10 cellular contexts compared by ENCODE assay signal in genomic region chr19:3398900-3399278, GRCh38. TPM values are rescaled to one million over a fixed set of nuclear protein-coding genes. Genes with fewer than 3 reads are reported as not detected.
DNase-seq lines count a peak whose midpoint lies in the region; ATAC-seq and TF ChIP-seq lines count a peak whose summit lies in the region.
"Had no signal": no experiment of that assay in that cellular context is flagged by ENCODE, and none has a peak within 500 bp of the region (broad histone marks: within the 10 kb centered on the region; RNA-seq: fewer than 3 reads in every experiment).

No MANE protein-coding gene starts in this region.

- BruUV-seq in HCT116 (replicated peaks; lab: Mats Ljungman, UMichigan), result no TSS peak

- peak overlapping the region; percentile 78; the same call in 1 of the 2 replicates for H3K27ac ChIP-seq in HCT116 (ENCODE audit: low read depth, low read length)
- peak overlapping the region; percentile 49 for H3K27ac ChIP-seq in epithelial cell of prostate
- peak overlapping the region; percentile 78 to 90 for H3K27ac ChIP-seq in liver (ENCODE audit: low read depth in 1 of 2, low read length in 2 of 2)
- peak overlapping the region in 19 of 21 experiments; percentile 7 to 99 (median 85) for H3K27ac ChIP-seq in skin epidermis

- H3K4me3 ChIP-seq in HCT116 (replicated peaks in 1 of 2; ENCODE audit: low read depth in 1 of 2, low read length in 2 of 2) (no peak overlapping the region), liver (ENCODE audit: low read depth in 1 of 3, low read length in 3 of 3) (no peak overlapping the region), skin epidermis (peak overlapping the region in 1 of 7 experiments; percentile 22)

- intact Hi-C loops in HCT116 (cut with micrococcal nuclease), result no loop called here

- no peak for DNase-seq in HCT116 (ENCODE audit: low read depth, low spot score)
- DNase-seq in epithelial cell of prostate (ENCODE audit: low read depth, low spot score), result no peak
- no peak for DNase-seq in NCI-H1417 treated with DMSO at 0.1 percent for 48 hours (lab: John Stamatoyannopoulos, UW)
- no peak for DNase-seq in KBM-7
- DNase-seq: ACHN; activated T-cell treated with anti-CD3 and anti-CD28 coated beads, Interleukin-2, amount 50 U/mL, for 48 hours had no signal

- RAD21 ChIA-PET in HCT116 (lab: Charles Lee; ENCODE audit: low non-redundant PET in 1 of 2, low total read pairs in 2 of 2, uncharacterized antibody in 2 of 2, unreplicated experiment in 2 of 2), result no interaction called here

- H2AFZ ChIP-seq in HCT116 (ENCODE audit: low read depth, low read length, poor library complexity, severe bottlenecking), result no peak overlapping the region

- H3K4me2 ChIP-seq in HCT116 (ENCODE audit: low read length), result no peak overlapping the region

- no peak for TF ChIP-seq POLR2A in HCT116 (IDR thresholded peaks at IDR 0.05; ENCODE audit: borderline replicate concordance, extremely low read depth, insufficient read depth, insufficient read length)

- peaks cover 99% of the 10 kb centered on the region for H3K79me2 ChIP-seq in HCT116 (ENCODE audit: insufficient read depth, low read length)

- H3K9me3 ChIP-seq in HCT116 (ENCODE audit: control insufficient read depth in 1 of 2, insufficient read depth in 1 of 2, low read depth in 1 of 2, low read length in 2 of 2) (no peaks in the 10 kb centered on the region), liver (ENCODE audit: control insufficient read depth in 4 of 4, low read length in 3 of 4) (no peaks in the 10 kb centered on the region)

- no peaks in the 10 kb centered on the region for H3K27me3 ChIP-seq in HCT116 (ENCODE audit: insufficient read depth, low read length)
- H3K27me3 ChIP-seq in liver (ENCODE audit: control insufficient read depth in 4 of 4, insufficient read depth in 4 of 4, low read length in 3 of 4), result no peaks in the 10 kb centered on the region

- CTCF ChIA-PET in HCT116 (lab: Charles Lee), result no interaction called here

- in situ Hi-C loops in KBM-7 (cut with MboI; ENCODE audit: low pct_unique_long_range_greater_than_20kb, low sequenced_read_pairs), result no loop called here

- peaks cover 7% of the 10 kb centered on the region; the same call in 1 of the 2 replicates for H4K20me1 ChIP-seq in HCT116 (ENCODE audit: insufficient read depth)

- no peak overlapping the region for H3K9ac ChIP-seq in HCT116 (ENCODE audit: low read length)
- H3K9ac ChIP-seq in liver (ENCODE audit: low read depth in 1 of 2, low read length in 2 of 2), result no peak overlapping the region

- no peak for TF ChIP-seq CTCF in HCT116 (IDR thresholded peaks at IDR 0.05 in 2 of 3, conservative IDR thresholded peaks at IDR 0.05 in 1 of 3; ENCODE audit: borderline replicate concordance in 1 of 3, insufficient read depth in 1 of 3, low read depth in 2 of 3, low read length in 2 of 3)
- no peak for TF ChIP-seq CTCF in liver (IDR thresholded peaks at IDR 0.05; ENCODE audit: low read depth, low read length, missing input control)

- WGBS in liver, result 51% methylated on average over 10 of the region's 10 CpGs

- TF ChIP-seq RAD21 in HCT116 (IDR thresholded peaks at IDR 0.05; ENCODE audit: low read depth) (no peak), liver (IDR thresholded peaks at IDR 0.05) (no peak)

- peaks cover 0 to 15% of the 10 kb centered on the region in 2 experiments; a peak in 1 of 4 replicates for H3K36me3 ChIP-seq in HCT116 (ENCODE audit: control insufficient read depth in 1 of 2, insufficient read depth in 2 of 2, low read length in 2 of 2)
- H3K36me3 ChIP-seq in liver (ENCODE audit: control insufficient read depth in 4 of 4, insufficient read depth in 3 of 4, low read depth in 1 of 4, low read length in 3 of 4), result peaks cover 0 to 2% (median 0%) of the 10 kb centered on the region in 4 donors

- ATAC-seq in HCT116 (no peak), HG03045 (IDR thresholded peaks at IDR 0.05; ENCODE audit: unreplicated experiment) (no peak), GM21360 (IDR thresholded peaks at IDR 0.05; ENCODE audit: unreplicated experiment) (no peak)

- peaks cover 17 to 37% of the 10 kb centered on the region in 2 experiments for H3K4me1 ChIP-seq in HCT116 (ENCODE audit: control insufficient read depth in 1 of 2, insufficient read depth in 2 of 2, low read length in 2 of 2)
- peaks cover 13 to 58% (median 42%) of the 10 kb centered on the region in 4 donors for H3K4me1 ChIP-seq in liver (ENCODE audit: control insufficient read depth in 4 of 4, insufficient read depth in 4 of 4, low read length in 3 of 4)

- H3K9me2 ChIP-seq in HCT116 (ENCODE audit: insufficient read depth), result no peaks in the 10 kb centered on the region

- POLR2A ChIA-PET in HCT116 (lab: Charles Lee), result no interaction called here

TF ChIP-seq in HCT116, 20 proteins besides CTCF, POLR2A, EP300 and RAD21:
- no peak for TF ChIP-seq ZFX (IDR thresholded peaks at IDR 0.05)
- TF ChIP-seq SRF (IDR thresholded peaks at IDR 0.05; ENCODE audit: low read depth), result no peak
- no peak for TF ChIP-seq YY1 (IDR thresholded peaks at IDR 0.05; ENCODE audit: extremely low read depth, insufficient replicate concordance, low read depth, low read length)
- TF ChIP-seq ZBTB33 (IDR thresholded peaks at IDR 0.05; ENCODE audit: extremely low read depth, insufficient replicate concordance, low read length), result no peak
- no peak for TF ChIP-seq ELF1 (IDR thresholded peaks at IDR 0.05; ENCODE audit: borderline replicate concordance, low read depth)
- TF ChIP-seq SP1 (IDR thresholded peaks at IDR 0.05; ENCODE audit: low read depth), result no peak
- TF ChIP-seq JUND (IDR thresholded peaks at IDR 0.05), result no peak
- TF ChIP-seq FOSL1 (IDR thresholded peaks at IDR 0.05; ENCODE audit: low read depth), result no peak
- TF ChIP-seq POLR2AphosphoS5 (IDR thresholded peaks at IDR 0.05; ENCODE audit: low read depth, low read length), result no peak
- no peak for TF ChIP-seq EGR1 (IDR thresholded peaks at IDR 0.05; ENCODE audit: low read depth)
- TF ChIP-seq SIN3A (IDR thresholded peaks at IDR 0.05; ENCODE audit: low read depth), result no peak
- no peak for TF ChIP-seq TCF7L2 (IDR thresholded peaks at IDR 0.05; ENCODE audit: borderline replicate concordance, extremely low read depth, insufficient read depth, insufficient read length)
- no peak for TF ChIP-seq CBX3 (IDR thresholded peaks at IDR 0.05; ENCODE audit: low read depth)

TF ChIP-seq in liver, 16 proteins besides CTCF, POLR2A, EP300 and RAD21:
- TF ChIP-seq YY1 (IDR thresholded peaks at IDR 0.05) (no peak), FOXA1 (IDR thresholded peaks at IDR 0.05) (no peak), ATF3 (IDR thresholded peaks at IDR 0.05) (no peak), SP1 (IDR thresholded peaks at IDR 0.05) (no peak)

RNA-seq across cellular contexts. Expression of gene NFIC, which starts 32.5 kb away (rescaled TPM):
- 116 TPM for total RNA-seq in HCT116 (2021; ENCODE audit: unreplicated experiment)
- polyA plus RNA-seq in HCT116 (2012), result 42.8 and 55.4 TPM in 2 replicates
- total RNA-seq in liver, result 100 to 1,000 TPM in 1 of 2 donors, 10 to 100 TPM in 1; 12.8 to 100 TPM
- polyA plus RNA-seq in liver, result 10 to 100 TPM; 71.8 to 78.5 TPM
